ENCODE assay signal across 8 cellular contexts in genomic region chr4:138919094-138919936, GRCh38.
DNase-seq lines count a peak whose midpoint lies in the region; ATAC-seq and TF ChIP-seq lines count a peak whose summit lies in the region.

No MANE protein-coding gene starts in this region.

- TF ChIP-seq CTCF in VCaP (conservative IDR thresholded peaks at IDR 0.05) (peak; percentile 91), epithelial cell of proximal tubule (conservative IDR thresholded peaks at IDR 0.05; ENCODE audit: low read depth, low read length) (peak; percentile 86), thoracic aorta (IDR thresholded peaks at IDR 0.05) (peak; percentile 27)

- peak; percentile 72 for DNase-seq in Daoy (ENCODE audit: low read depth)
- DNase-seq in H4 (ENCODE audit: low spot score), result peak; percentile 77
- peak; percentile 75 for DNase-seq in NCI-H146 treated with DMSO at 0.1 percent for 48 hours (lab: John Stamatoyannopoulos, UW; ENCODE audit: unreplicated experiment)
- no peak for DNase-seq in epithelial cell of proximal tubule (ENCODE audit: low read depth)
- peak; percentile 58 for DNase-seq in mucosa of gallbladder (ENCODE audit: low spot score)
- DNase-seq in thoracic aorta (ENCODE audit: low spot score), result no peak
- no peak for DNase-seq in Kasumi-1 (lab: John Stamatoyannopoulos, UW)

- no peaks in the 10 kb centered on the region for H3K36me3 ChIP-seq in thoracic aorta

- H3K4me3 ChIP-seq in epithelial cell of proximal tubule (ENCODE audit: low read depth, low read length), result no peak overlapping the region
- H3K4me3 ChIP-seq in thoracic aorta, result peak overlapping the region; percentile 54

- ATAC-seq in thoracic aorta (ENCODE audit: insufficient number of reproducible peaks, low FRiP score, low read depth), result no peak

- no peaks in the 10 kb centered on the region for H3K27me3 ChIP-seq in thoracic aorta (replicated peaks; ENCODE audit: insufficient read depth)

- H3K27ac ChIP-seq in VCaP (peak overlapping the region; percentile 27; the same call in 1 of the 2 replicates), thoracic aorta (no peak overlapping the region)

- no peaks in the 10 kb centered on the region for H3K9me3 ChIP-seq in thoracic aorta

- H3K4me1 ChIP-seq in thoracic aorta (ENCODE audit: control insufficient read depth in 1 of 2, low read depth in 2 of 2), result peaks cover 0 to 6% of the 10 kb centered on the region in 2 donors

Comparison
In these comparisons a context has a peak if more than half of its experiments do, and no peak if none do; other contexts are left out.
1. DNase-seq: peak in Daoy (single experiment), H4 (single experiment), NCI-H146 treated with DMSO at 0.1 percent for 48 hours (single experiment) and mucosa of gallbladder (single experiment); none in epithelial cell of proximal tubule (single experiment), thoracic aorta (single experiment) and Kasumi-1 (0 of 2).
2. CTCF ChIP-seq: peak in every context shown above with its lines; median percentile 91 in VCaP; 86 in epithelial cell of proximal tubule; 27 in thoracic aorta.